ENCODE assay signal across 11 cellular contexts in the genomic region with DNA sequence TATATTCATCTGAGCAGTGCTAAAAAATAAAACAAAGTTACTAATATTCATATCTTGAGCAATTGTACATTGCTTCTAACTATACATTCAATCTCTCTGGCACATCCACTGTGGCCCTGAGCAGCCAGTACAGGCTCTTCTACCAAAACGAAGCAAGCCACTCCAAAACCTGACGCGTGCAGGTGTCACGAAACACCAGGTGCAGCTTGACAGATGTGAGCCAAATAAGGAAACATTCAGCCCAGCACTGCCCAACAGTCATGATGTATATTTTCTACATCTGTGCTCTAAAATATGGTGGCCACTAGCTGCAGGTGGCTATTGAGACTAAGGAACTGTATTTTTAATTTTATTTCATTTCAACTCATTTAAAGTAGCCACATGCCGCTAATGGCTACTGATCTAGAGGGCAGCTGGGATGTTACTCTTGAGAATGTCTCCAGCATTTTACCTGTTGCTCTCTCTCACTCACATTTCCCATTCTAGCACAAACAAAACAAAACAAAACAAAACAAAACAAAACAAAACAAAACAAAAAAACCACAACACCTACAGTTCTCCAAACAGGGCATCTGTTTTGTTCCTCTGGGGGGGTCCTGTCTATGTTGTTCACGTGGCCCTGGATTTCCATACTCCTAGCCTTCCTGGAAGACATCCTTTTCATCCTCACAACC.
A peak's percentile ranks its signal among the peaks of the same experiment; 100 is the strongest.
DNase-seq lines count a peak whose midpoint lies in the region; FAIRE-seq lines count a peak whose summit lies in the region.
"Had no signal": no experiment of that assay in that cellular context is flagged by ENCODE, and none has a peak within 500 bp of the region (broad histone marks: within the 10 kb centered on the region; RNA-seq: fewer than 3 reads in every experiment).

No MANE protein-coding gene starts in this region.

- H3K27ac ChIP-seq in BLaER1 (peak overlapping the region; percentile 45), HUES64 (ENCODE audit: low read depth, low read length) (no peak overlapping the region)
- H3K27ac ChIP-seq: PC-9 had no signal

- H3K4me1 ChIP-seq in BLaER1: peaks cover 38% of the 10 kb centered on the region
- H3K4me1 ChIP-seq in HUES64 (ENCODE audit: insufficient read depth, low read length): peaks cover 49% of the 10 kb centered on the region
- H3K4me1 ChIP-seq: HAP-1 had no signal

- H4K20me1 ChIP-seq in BLaER1: no peaks in the 10 kb centered on the region; the same call in 1 of the 2 replicates

- H3K36me3 ChIP-seq in BLaER1 (0 out of 2 replicates have a peak, but pooled peaks cover 5% of the 10 kb centered on the region), HUES64 (ENCODE audit: insufficient read depth, low read length) (no peaks in the 10 kb centered on the region)
- H3K36me3 ChIP-seq: HAP-1 had no signal

- WGBS in HUES64: 95% methylated on average over 6 of the region's 6 CpGs

- H3K27me3 ChIP-seq in BLaER1 (no peaks in the 10 kb centered on the region), HUES64 (ENCODE audit: insufficient read depth, low read length) (no peaks in the 10 kb centered on the region)

- H3K4me3 ChIP-seq in BLaER1: peak overlapping the region; percentile 50
- no peak overlapping the region for H3K4me3 ChIP-seq in HUES64 (ENCODE audit: low read length)
- H3K4me3 ChIP-seq: HAP-1, PC-9 had no signal

- H3K4me2 ChIP-seq in BLaER1: peak overlapping the region; percentile 82
- H3K4me2 ChIP-seq: PC-9 had no signal

- H3K9me3 ChIP-seq in BLaER1 (peaks cover 17% of the 10 kb centered on the region), HUES64 (ENCODE audit: insufficient read depth, low read depth, low read length) (no peaks in the 10 kb centered on the region)
- H3K9me3 ChIP-seq: HAP-1 had no signal

- DNase-seq in GM19239 (ENCODE audit: insufficient read length, low spot score): no peak
- DNase-seq in RPMI8226: peak; percentile 92
- DNase-seq in DMS 273 (lab: John Stamatoyannopoulos, UW; ENCODE audit: unreplicated experiment): no peak
- DNase-seq in stimulated activated CD4-positive, alpha-beta T cell treated with anti-CD3 and anti-CD28 coated beads, Interleukin-1b, Interleukin-23, amount 100 ng/mL, for 48 hours: no peak
- no peak for DNase-seq in activated naive CD4-positive, alpha-beta T cell (lab: John Stamatoyannopoulos, UW)
- no peak for DNase-seq in T1000 (lab: John Stamatoyannopoulos, UW)
- DNase-seq: effector CD8-positive, alpha-beta T cell; PC-9 had no signal

- FAIRE-seq in GM19239 (lab: Jason Lieb, UNC): peak; percentile 72

- H3K9ac ChIP-seq in BLaER1: no peak overlapping the region
- peak overlapping the region; percentile 25; the same call in 1 of the 2 replicates for H3K9ac ChIP-seq in HUES64 (ENCODE audit: low read depth, low read length)
